29 cellular contexts compared by ENCODE assay signal in the genomic region with DNA sequence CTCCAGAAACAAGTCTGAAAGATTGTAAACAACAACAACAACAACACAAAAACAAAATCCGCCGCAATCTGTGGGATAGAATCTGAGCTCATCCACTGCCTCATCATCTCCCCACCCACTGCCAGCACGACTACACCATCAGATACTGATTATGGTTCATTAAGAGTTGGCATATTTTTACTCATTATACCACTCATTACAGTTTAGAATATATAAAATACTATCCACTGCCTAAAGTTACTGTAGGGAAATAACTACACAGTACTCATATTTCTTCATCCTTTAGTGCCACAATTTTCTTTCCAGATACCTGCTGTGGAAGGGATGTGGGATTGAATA.
DNase-seq lines count a peak whose midpoint lies in the region; ATAC-seq, FAIRE-seq and TF ChIP-seq lines count a peak whose summit lies in the region.
"Had no signal": no experiment of that assay in that cellular context is flagged by ENCODE, and none has a peak within 500 bp of the region (broad histone marks: within the 10 kb centered on the region; RNA-seq: fewer than 3 reads in every experiment).

No MANE protein-coding gene starts in this region.

- H3K27ac ChIP-seq in GM12878 (ENCODE audit: control insufficient read depth, insufficient read depth), result no peak overlapping the region
- no peak overlapping the region for H3K27ac ChIP-seq in HepG2 (ENCODE audit: extremely low read length, insufficient read depth, low read length)
- H3K27ac ChIP-seq: 22Rv1, BLaER1, KMS-11, SJCRH30 had no signal

- H3K79me2 ChIP-seq in GM12878 (ENCODE audit: control insufficient read depth, insufficient read depth, low read length) (no peaks in the 10 kb centered on the region), HepG2 (ENCODE audit: insufficient read depth, low read length) (no peaks in the 10 kb centered on the region)

- TF ChIP-seq EP300 in GM12878 (IDR thresholded peaks at IDR 0.05; ENCODE audit: borderline replicate concordance in 1 of 2, control insufficient read depth in 1 of 2, low read depth in 2 of 2, low read length in 2 of 2) (no peak), HepG2 (IDR thresholded peaks at IDR 0.05; ENCODE audit: low read depth in 2 of 2, low read length in 2 of 2) (no peak), HepG2 (CRISPR knock-in tag; IDR thresholded peaks at IDR 0.05; ENCODE audit: borderline replicate concordance) (no peak)

- POLR2A ChIA-PET in activated CD4-positive, alpha-beta T cell treated with anti-CD3 and anti-CD28 coated beads for 36 hours (lab: Charles Lee), result interaction anchor here (0.6 kb wide), 1 partner anchor 229 kb away, joined by 3 read pairs; no protein-coding TSS in a partner anchor
- POLR2A ChIA-PET in GM12878 (lab: Charles Lee) (no interaction called here), HepG2 (lab: Yijun Ruan, JAX) (no interaction called here)

- no peaks in the 10 kb centered on the region for H3K36me3 Mint-ChIP-seq in activated CD4-positive, alpha-beta T cell treated with anti-CD3 and anti-CD28 coated beads for 36 hours (ENCODE audit: low read depth)
- H3K36me3 Mint-ChIP-seq: T-cell had no signal

- ATAC-seq in activated CD4-positive, alpha-beta T cell treated with anti-CD3 and anti-CD28 coated beads for 36 hours, result peak; percentile 46
- ATAC-seq in GM21723 (IDR thresholded peaks at IDR 0.05; ENCODE audit: unreplicated experiment) (peak; percentile 23), HG02970 (IDR thresholded peaks at IDR 0.05; ENCODE audit: low FRiP score, unreplicated experiment) (peak; percentile 23), GM12878 (peak; percentile 44), HepG2 (no peak)
- ATAC-seq: T-cell had no signal

- H3K27me3 ChIP-seq in GM12878 (replicated peaks in 1 of 2; ENCODE audit: control insufficient read depth in 2 of 2, insufficient read depth in 2 of 2, low read length in 1 of 2) (no peaks in the 10 kb centered on the region), H7 (ENCODE audit: control insufficient read depth, insufficient read depth, low read length) (no peaks in the 10 kb centered on the region), HepG2 (ENCODE audit: control insufficient read depth in 1 of 2, insufficient read depth in 2 of 2, low read length in 2 of 2) (no peaks in the 10 kb centered on the region)
- H3K27me3 ChIP-seq: BLaER1, SJCRH30 had no signal

- TF ChIP-seq CTCF in GM12878 (IDR thresholded peaks at IDR 0.05 in 2 of 3, conservative IDR thresholded peaks at IDR 0.05 in 1 of 3; ENCODE audit: control insufficient read depth in 2 of 3, extremely low read depth in 1 of 3, insufficient read depth in 1 of 3, low read depth in 3 of 3, low read length in 3 of 3) (no peak), HepG2 (CRISPR knock-in tag; IDR thresholded peaks at IDR 0.05) (no peak)

- H3K4me1 ChIP-seq in GM12878 (ENCODE audit: control insufficient read depth, insufficient read depth, low read length), result no peaks in the 10 kb centered on the region
- H3K4me1 ChIP-seq in HepG2 (ENCODE audit: insufficient read depth, low read length), result no peaks in the 10 kb centered on the region
- H3K4me1 ChIP-seq: BLaER1, SJCRH30 had no signal

- no TSS peak for BruUV-seq in GM12878 (replicated peaks; lab: Mats Ljungman, UMichigan)
- no TSS peak for BruUV-seq in HepG2 (replicated peaks; lab: Mats Ljungman, UMichigan)

- no peak overlapping the region for H3K27ac Mint-ChIP-seq in activated CD4-positive, alpha-beta T cell treated with anti-CD3 and anti-CD28 coated beads for 36 hours
- H3K27ac Mint-ChIP-seq: CD4-positive, alpha-beta T cell; T-cell had no signal

- no peaks in the 10 kb centered on the region for H3K36me3 ChIP-seq in GM12878 (ENCODE audit: control insufficient read depth in 2 of 2, insufficient read depth in 2 of 2, low read length in 1 of 2)
- H3K36me3 ChIP-seq in H7 (replicated peaks; ENCODE audit: control insufficient read depth, insufficient read depth, low read length), result no peaks in the 10 kb centered on the region
- no peaks in the 10 kb centered on the region for H3K36me3 ChIP-seq in HepG2 (replicated peaks in 1 of 2; ENCODE audit: control insufficient read depth in 1 of 2, insufficient read depth in 2 of 2, low read length in 2 of 2)
- H3K36me3 ChIP-seq: BLaER1, SJCRH30 had no signal

- CTCF ChIA-PET in activated CD4-positive, alpha-beta T cell treated with anti-CD3 and anti-CD28 coated beads for 36 hours (lab: Charles Lee), result no interaction called here
- CTCF ChIA-PET in GM12878 (lab: Yijun Ruan, JAX) (interaction anchor here (0.5 to 1.2 kb wide), 3 partner anchors 12 to 320 kb away, joined by 3 read pairs; no protein-coding TSS in a partner anchor), HepG2 (lab: Yijun Ruan, JAX; ENCODE audit: low intra/inter-chr PET ratio, low total read pairs) (no interaction called here)

- intact Hi-C loops in activated CD4-positive, alpha-beta T cell treated with anti-CD3 and anti-CD28 coated beads for 36 hours (cut with DNase I, micrococcal nuclease), result no loop called here
- intact Hi-C loops in GM12878 (cut with micrococcal nuclease; ENCODE audit: unreplicated experiment), result no loop called here
- intact Hi-C loops in HepG2 (cut with micrococcal nuclease; ENCODE audit: unreplicated experiment), result no loop called here

- H2AFZ ChIP-seq in GM12878 (ENCODE audit: control insufficient read depth, low read depth, low read length) (no peak overlapping the region), HepG2 (ENCODE audit: low read length) (no peak overlapping the region)

- H3K4me3 ChIP-seq in GM12878, result no peak overlapping the region
- no peak overlapping the region for H3K4me3 ChIP-seq in H7 (ENCODE audit: insufficient read depth, low read depth, low read length)
- H3K4me3 ChIP-seq in HepG2 (replicated peaks in 1 of 3; ENCODE audit: insufficient read depth in 1 of 3, low read depth in 2 of 3, low read length in 3 of 3), result no peak overlapping the region
- H3K4me3 ChIP-seq: BLaER1, SJCRH30 had no signal

- TF ChIP-seq POLR2A in GM12878 (IDR thresholded peaks at IDR 0.05; ENCODE audit: low read depth, low read length) (no peak), HepG2 (IDR thresholded peaks at IDR 0.05; ENCODE audit: insufficient read depth in 1 of 2, low read depth in 2 of 2, low read length in 2 of 2) (no peak)

- no peak overlapping the region for H3K9ac ChIP-seq in GM12878 (ENCODE audit: control insufficient read depth, insufficient read depth, low read length)
- no peak overlapping the region for H3K9ac ChIP-seq in HepG2 (ENCODE audit: insufficient read depth, low read depth, low read length)
- H3K9ac ChIP-seq: BLaER1, KMS-11 had no signal

- no peak for TF ChIP-seq RAD21 in GM12878 (IDR thresholded peaks at IDR 0.05; ENCODE audit: insufficient read depth, low read depth, low read length)
- TF ChIP-seq RAD21 in HepG2 (CRISPR knock-in tag; IDR thresholded peaks at IDR 0.05), result no peak

- H3K9me3 ChIP-seq in GM12878 (replicated peaks; ENCODE audit: control insufficient read depth, insufficient read depth, low read length) (no peaks in the 10 kb centered on the region), HepG2 (ENCODE audit: low read length) (no peaks in the 10 kb centered on the region)
- H3K9me3 ChIP-seq: BLaER1, SJCRH30 had no signal

- SMC1A ChIA-PET in GM12878 (lab: Charles Lee; ENCODE audit: uncharacterized antibody, unreplicated experiment), result interaction anchor here (1.4 to 1.7 kb wide), 2 partner anchors 13 to 351 kb away, joined by 3 to 4 read pairs; no protein-coding TSS in a partner anchor

- in situ Hi-C loops in GM12878 (cut with MboI) (no loop called here), HepG2 (cut with HindIII; ENCODE audit: extremely low pct_ligation_motif_present, low pct_unique_long_range_greater_than_20kb) (no loop called here)

- H3K9me3 Mint-ChIP-seq in activated CD4-positive, alpha-beta T cell treated with anti-CD3 and anti-CD28 coated beads for 36 hours (ENCODE audit: low read depth), result no peaks in the 10 kb centered on the region
- H3K9me3 Mint-ChIP-seq: CD4-positive, alpha-beta T cell had no signal

- WGBS in GM12878 (ENCODE audit: insufficient coverage, insufficient replicate concordance, low lambda C conversion rate, missing lambda C conversion rate), result 42% methylated on average over 3 of the region's 3 CpGs
- WGBS in HepG2 (ENCODE audit: low lambda C conversion rate), result 2% methylated on average over 3 of the region's 3 CpGs

- peak; percentile 9 for DNase-seq in activated CD4-positive, alpha-beta T cell treated with anti-CD3 and anti-CD28 coated beads for 36 hours
- no peak for DNase-seq in activated CD4-positive, alpha-beta T cell treated with anti-CD3 and anti-CD28 coated beads, Interleukin-2, amount 50 U/mL, for 4 hours
- DNase-seq in GM12878 (ENCODE audit: low read depth, low spot score) (no peak), H7 (no peak), HepG2 (ENCODE audit: low spot score) (no peak), NCI-H345 (lab: John Stamatoyannopoulos, UW) (no peak)
- DNase-seq: ACHN; CD4-positive, alpha-beta T cell; COR-L47; DMS 273 treated with DMSO at 0.1 percent for 48 hours; DND-41; IMR-90; MV-4-11; NCI-H1105 treated with DMSO at 0.1 percent for 48 hours; NCI-H2029 treated with DMSO at 0.1 percent for 48 hours; NCI-H226; NCI-H524; OCI-M1; SJCRH30; T-cell had no signal

- FAIRE-seq in GM12878 (lab: Jason Lieb, UNC) (no peak), HepG2 (lab: Jason Lieb, UNC) (no peak)
- FAIRE-seq: GM12891, H1, HTR-8/SVneo, RCC 7860 had no signal

- no peaks in the 10 kb centered on the region for H3K27me3 Mint-ChIP-seq in activated CD4-positive, alpha-beta T cell treated with anti-CD3 and anti-CD28 coated beads for 36 hours
- H3K27me3 Mint-ChIP-seq: CD4-positive, alpha-beta T cell; T-cell had no signal

- peaks cover 8% of the 10 kb centered on the region for H3K4me1 Mint-ChIP-seq in activated CD4-positive, alpha-beta T cell treated with anti-CD3 and anti-CD28 coated beads for 36 hours
- H3K4me1 Mint-ChIP-seq: T-cell had no signal

- RAD21 ChIA-PET in GM12878 (lab: Charles Lee; ENCODE audit: unreplicated experiment), result no interaction called here

- no peaks in the 10 kb centered on the region for H4K20me1 ChIP-seq in GM12878 (ENCODE audit: control insufficient read depth, insufficient read depth)
- no peaks in the 10 kb centered on the region for H4K20me1 ChIP-seq in HepG2 (ENCODE audit: insufficient read depth, low read length)
- H4K20me1 ChIP-seq: BLaER1 had no signal

- H3K4me2 ChIP-seq in GM12878 (ENCODE audit: control insufficient read depth, insufficient read depth) (no peak overlapping the region), HepG2 (ENCODE audit: low read depth, low read length) (no peak overlapping the region)
- H3K4me2 ChIP-seq: BLaER1, KMS-11 had no signal

- no peak overlapping the region for H3K4me3 Mint-ChIP-seq in activated CD4-positive, alpha-beta T cell treated with anti-CD3 and anti-CD28 coated beads for 36 hours
- H3K4me3 Mint-ChIP-seq: CD4-positive, alpha-beta T cell; T-cell had no signal

TF ChIP-seq in GM12878, 131 proteins besides CTCF, POLR2A, EP300 and RAD21:
- TF ChIP-seq HDAC2 (IDR thresholded peaks at IDR 0.05), result no peak

TF ChIP-seq in HepG2, 621 proteins besides CTCF, POLR2A, EP300 and RAD21 (continues in another document):
- no peak for TF ChIP-seq NR2F1 (CRISPR knock-in tag; IDR thresholded peaks at IDR 0.05)
